22 cellular contexts compared by ENCODE assay signal in the genomic region with DNA sequence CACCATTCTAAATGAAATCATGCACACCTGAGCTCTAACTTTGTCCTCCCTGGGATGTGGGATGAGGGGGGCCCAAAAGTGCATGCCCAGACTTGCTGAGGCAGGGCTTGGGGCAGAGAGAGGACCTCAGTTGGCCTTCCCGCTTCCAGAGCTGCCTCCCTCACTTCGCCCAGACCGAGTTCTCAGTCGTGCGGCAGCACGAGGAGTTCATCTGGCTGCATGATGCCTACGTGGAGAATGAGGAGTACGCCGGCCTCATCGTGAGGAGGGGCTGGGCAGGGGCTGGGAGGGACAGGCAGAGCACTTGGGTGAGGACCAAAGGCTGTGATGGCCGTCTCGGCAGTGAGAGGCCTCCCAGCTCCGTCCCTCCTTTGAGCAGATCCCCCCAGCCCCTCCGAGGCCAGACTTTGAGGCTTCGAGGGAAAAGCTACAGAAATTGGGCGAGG. TPM values are rescaled to one million over a fixed set of nuclear protein-coding genes. Genes with fewer than 3 reads are reported as not detected.
DNase-seq lines count a peak whose midpoint lies in the region; ATAC-seq, FAIRE-seq and TF ChIP-seq lines count a peak whose summit lies in the region.
"Had no signal": no experiment of that assay in that cellular context is flagged by ENCODE, and none has a peak within 500 bp of the region (broad histone marks: within the 10 kb centered on the region; RNA-seq: fewer than 3 reads in every experiment).

No MANE protein-coding gene starts in this region.

- peaks cover 15% of the 10 kb centered on the region for H3K4me1 Mint-ChIP-seq in T-helper 17 cell

- no peaks in the 10 kb centered on the region for H3K27me3 Mint-ChIP-seq in T-helper 17 cell
- H3K27me3 Mint-ChIP-seq: CD4-positive, alpha-beta T cell; stimulated activated memory B cell treated with anti-CD40 and anti-IgM and Interleukin-4, amounts not matched to agents 10 μg/mL and 1 μg/mL and 100 μg/mL, for 72 hours had no signal

- TF ChIP-seq RAD21 in A549 (conservative IDR thresholded peaks at IDR 0.05 in 1 of 2, IDR thresholded peaks at IDR 0.05 in 1 of 2), result no peak

- POLR2A ChIA-PET in A549 (lab: Yijun Ruan, JAX), result interaction anchor here (5.6 kb wide), 1 partner anchor 9 kb away, joined by 36 read pairs; a partner anchor contains a TSS

- H3K27ac ChIP-seq in A549 (peak overlapping the region in 1 of 2 experiments; percentile 15; a peak in 1 of 6 replicates), left lung (no peak overlapping the region)
- H3K27ac ChIP-seq: PC-9, skin epidermis, thyroid gland had no signal

- H3K4me3 Mint-ChIP-seq in T-helper 17 cell, result no peak overlapping the region
- H3K4me3 Mint-ChIP-seq: CD4-positive, alpha-beta T cell; stimulated activated memory B cell treated with anti-CD40 and anti-IgM and Interleukin-4, amounts not matched to agents 10 μg/mL and 1 μg/mL and 100 μg/mL, for 72 hours had no signal

- ATAC-seq in A549 (peak; percentile 8 to 12; a peak in 4 of 6 replicates), T-helper 17 cell (no peak), left lung (no peak)

- H3K4me3 ChIP-seq in A549, result no peak overlapping the region
- no peak overlapping the region for H3K4me3 ChIP-seq in left lung
- H3K4me3 ChIP-seq: PC-9, skin epidermis, thyroid gland had no signal

- H3K4me1 ChIP-seq in A549 (peaks cover 8% of the 10 kb centered on the region), left lung (peaks cover 0 to 14% of the 10 kb centered on the region in 2 donors)
- H3K4me1 ChIP-seq: thyroid gland had no signal

- no peak for TF ChIP-seq EP300 in A549 (IDR thresholded peaks at IDR 0.05)

- WGBS in A549 (ENCODE audit: missing lambda C conversion rate), result 85% methylated on average over 16 of the region's 16 CpGs

- TF ChIP-seq CTCF in A549 (IDR thresholded peaks at IDR 0.05) (no peak), left lung (IDR thresholded peaks at IDR 0.05) (no peak), GM10266 (IDR thresholded peaks at IDR 0.05; ENCODE audit: control insufficient read depth, insufficient read depth, low read depth, missing control alignments) (no peak)

- no peak for FAIRE-seq in A549 (lab: Jason Lieb, UNC)
- FAIRE-seq: GM12892 had no signal

- intact Hi-C loops in left lung (cut with DNase I), result no loop called here

- H3K4me2 ChIP-seq in A549, result no peak overlapping the region
- H3K4me2 ChIP-seq: PC-9 had no signal

- TF ChIP-seq POLR2A in A549 (IDR thresholded peaks at IDR 0.05; ENCODE audit: low read length), result no peak

- no peaks in the 10 kb centered on the region for H3K27me3 ChIP-seq in left lung
- H3K27me3 ChIP-seq: thyroid gland had no signal

- H3K27ac Mint-ChIP-seq in T-helper 17 cell, result peak overlapping the region; percentile 68
- H3K27ac Mint-ChIP-seq: CD4-positive, alpha-beta T cell; stimulated activated memory B cell treated with anti-CD40 and anti-IgM and Interleukin-4, amounts not matched to agents 10 μg/mL and 1 μg/mL and 100 μg/mL, for 72 hours had no signal

- peaks cover 2% of the 10 kb centered on the region for H3K36me3 Mint-ChIP-seq in T-helper 17 cell (ENCODE audit: low read depth)

- DNase-seq in A549 (ENCODE audit: low read depth in 1 of 2, low spot score in 1 of 2) (no peak), ELF-1 (ENCODE audit: low read depth, low spot score) (peak; percentile 14), T-helper 17 cell (no peak), mesenteric fat pad (ENCODE audit: low spot score) (peak; percentile 83), dedifferentiated amniotic fluid mesenchymal stem cell (ENCODE audit: extremely low spot score) (no peak), left lung (no peak), GM10266 (ENCODE audit: extremely low spot score) (no peak), cortex of kidney (lab: John Stamatoyannopoulos, UW) (no peak)
- DNase-seq: activated CD4-positive, alpha-beta T cell treated with anti-CD3 and anti-CD28 coated beads, Interleukin-2, amount 50 U/mL, for 48 hours; activated naive CD4-positive, alpha-beta T cell treated with anti-CD3 and anti-CD28 coated beads, Interleukin-2, amount 50 U/mL, for 16 hours; activated T-cell treated with anti-CD3 and anti-CD28 coated beads, Interleukin-2, amount 50 U/mL, for 1 hour; caudate nucleus; CD4-positive, alpha-beta T cell; DMS53; NCI-H1048; NCI-H2029 treated with DMSO at 0.1 percent for 48 hours; thyroid gland had no signal

- CTCF ChIA-PET in A549 (lab: Yijun Ruan, JAX), result interaction anchor here (0.7 to 7.5 kb wide), 8 partner anchors 10 to 145 kb away, joined by 3 to 45 read pairs (median 6); a partner anchor contains a TSS

- H3K9me3 ChIP-seq in A549 (no peaks in the 10 kb centered on the region), T-helper 17 cell (ENCODE audit: control insufficient read depth, low read length, poor library complexity, severe bottlenecking) (no peaks in the 10 kb centered on the region), left lung (no peaks in the 10 kb centered on the region)
- H3K9me3 ChIP-seq: thyroid gland had no signal

- H3K36me3 ChIP-seq in left lung, result peaks cover 0 to 45% of the 10 kb centered on the region in 2 donors

TF ChIP-seq in A549, 52 proteins besides CTCF, POLR2A, EP300 and RAD21:
- TF ChIP-seq MAZ (IDR thresholded peaks at IDR 0.05; ENCODE audit: borderline replicate concordance, low read depth, low read length), result no peak
- TF ChIP-seq HEYL (CRISPR knock-in tag; IDR thresholded peaks at IDR 0.05), result no peak
- TF ChIP-seq FOSB (CRISPR knock-in tag; IDR thresholded peaks at IDR 0.05), result no peak
- TF ChIP-seq CBX8 (IDR thresholded peaks at IDR 0.05), result no peak
- TF ChIP-seq HOXB13 (CRISPR knock-in tag; IDR thresholded peaks at IDR 0.05; ENCODE audit: low read depth), result no peak
- TF ChIP-seq RCOR1 (IDR thresholded peaks at IDR 0.05; ENCODE audit: low read depth, low read length), result no peak
- no peak for TF ChIP-seq ESRRA (IDR thresholded peaks at IDR 0.05; ENCODE audit: borderline replicate concordance, low read length)
- TF ChIP-seq, protein P1, sequence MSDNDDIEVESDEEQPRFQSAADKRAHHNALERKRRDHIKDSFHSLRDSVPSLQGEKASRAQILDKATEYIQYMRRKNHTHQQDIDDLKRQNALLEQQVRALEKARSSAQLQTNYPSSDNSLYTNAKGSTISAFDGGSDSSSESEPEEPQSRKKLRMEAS (IDR thresholded peaks at IDR 0.05), result no peak
- TF ChIP-seq JUNB (IDR thresholded peaks at IDR 0.05), result no peak
- no peak for TF ChIP-seq MYC (IDR thresholded peaks at IDR 0.05; ENCODE audit: borderline replicate concordance, low read length)
- TF ChIP-seq FOSL2 (IDR thresholded peaks at IDR 0.05), result no peak
- TF ChIP-seq FOSL2 (CRISPR knock-in tag; IDR thresholded peaks at IDR 0.05), result no peak
TF ChIP-seq in A549: peak in this region for 0.

RNA-seq across cellular contexts. Expression of a gene that starts 8.2 kb away (rescaled TPM):
- polyA plus RNA-seq in A549 (2011; rRNA removed), result 1,346 and 1,591 TPM in 2 replicates
- polyA plus RNA-seq in A549 (2012; cell fraction: cytosol; rRNA removed), result 3,148 and 3,959 TPM in 2 replicates
- polyA plus RNA-seq in A549 (2012; cell fraction: nucleus; rRNA removed), result 2,297 and 3,054 TPM in 2 replicates
- polyA plus RNA-seq in A549 (2017; fragmentation: RNase III; extraction: RNeasy Plus Mini Kit Qiagen cat#74134 plus additional on column Dnase treatment), result 1,780 to 1,825 TPM (median 1,795 TPM) in 3 replicates
- 1,636 and 1,975 TPM in 2 replicates for polyA minus RNA-seq in A549 (2011; rRNA and poly(A)+ RNA removed)
- 100 to 1,000 TPM; 642 to 738 TPM for total RNA-seq in T-helper 17 cell
- total RNA-seq in mesenteric fat pad, result 818 TPM
- total RNA-seq in left lung, result 1,000 to 10,000 TPM in 1 of 2 donors, 100 to 1,000 TPM in 1; 790 to 1,162 TPM

RNA-seq across cellular contexts. Expression of a gene that starts 10.4 kb away (rescaled TPM):
- polyA plus RNA-seq in A549 (2011; rRNA removed) (27.8 and 30.5 TPM in 2 replicates), A549 (2017; fragmentation: RNase III; extraction: RNeasy Plus Mini Kit Qiagen cat#74134 plus additional on column Dnase treatment) (33.4 to 34.9 TPM (median 34.2 TPM) in 3 replicates)
- polyA plus RNA-seq in A549 (2012; cell fraction: cytosol; rRNA removed), result 44.6 and 48.3 TPM in 2 replicates
- 170 and 216 TPM in 2 replicates for polyA plus RNA-seq in A549 (2012; cell fraction: nucleus; rRNA removed)
- 32.6 and 38.0 TPM in 2 replicates for polyA minus RNA-seq in A549 (2011; rRNA and poly(A)+ RNA removed)
- total RNA-seq in T-helper 17 cell (10 to 100 TPM; 44.9 to 55.0 TPM), mesenteric fat pad (38.0 TPM), left lung (10 to 100 TPM; 43.4 to 50.7 TPM)

RNA-seq across cellular contexts. Expression of a gene that starts 16.0 kb away (rescaled TPM):
- not detected in 2 replicates for polyA plus RNA-seq in A549 (2011; rRNA removed)
- polyA plus RNA-seq in A549 (2012; cell fraction: cytosol; rRNA removed), result not detected in 2 replicates
- polyA plus RNA-seq in A549 (2012; cell fraction: nucleus; rRNA removed), result not detected in 2 replicates
- 0.04 to 0.08 TPM (median 0.05 TPM) in 3 replicates for polyA plus RNA-seq in A549 (2017; fragmentation: RNase III; extraction: RNeasy Plus Mini Kit Qiagen cat#74134 plus additional on column Dnase treatment)
- polyA minus RNA-seq in A549 (2011; rRNA and poly(A)+ RNA removed), result not detected in 2 replicates
- total RNA-seq in T-helper 17 cell, result under 1 TPM; 0.27 to 0.34 TPM
- total RNA-seq in mesenteric fat pad, result not detected
- 1 to 10 TPM in 1 of 2 donors, under 1 TPM in 1; 0.24 to 1.9 TPM for total RNA-seq in left lung
- total RNA-seq: PC-9 had no signal

RNA-seq across cellular contexts. Expression of a gene that starts 22.8 kb away (rescaled TPM):
- 0.89 and 1.3 TPM in 2 replicates for polyA plus RNA-seq in A549 (2011; rRNA removed)
- 1.2 and 1.4 TPM in 2 replicates for polyA plus RNA-seq in A549 (2012; cell fraction: cytosol; rRNA removed)
- polyA plus RNA-seq in A549 (2012; cell fraction: nucleus; rRNA removed), result 16.6 and 16.8 TPM in 2 replicates
- 0.98 to 1.5 TPM (median 1.4 TPM) in 3 replicates for polyA plus RNA-seq in A549 (2017; fragmentation: RNase III; extraction: RNeasy Plus Mini Kit Qiagen cat#74134 plus additional on column Dnase treatment)
- 1.1 and 1.4 TPM in 2 replicates for polyA minus RNA-seq in A549 (2011; rRNA and poly(A)+ RNA removed)
- 1 to 10 TPM; 5.1 to 8.0 TPM for total RNA-seq in T-helper 17 cell
- 87.7 TPM for total RNA-seq in mesenteric fat pad
- 100 to 1,000 TPM in 1 of 2 donors, 10 to 100 TPM in 1; 67.6 to 113 TPM for total RNA-seq in left lung

RNA-seq across cellular contexts. Expression of a gene that starts 29.8 kb away (rescaled TPM):
- not detected in 2 replicates for polyA plus RNA-seq in A549 (2011; rRNA removed)
- polyA plus RNA-seq in A549 (2012; cell fraction: cytosol; rRNA removed), result 0.03 TPM in 2 replicates
- polyA plus RNA-seq in A549 (2012; cell fraction: nucleus; rRNA removed), result 0.07 TPM in 1 of 2 replicates, not detected in the other
- polyA plus RNA-seq in A549 (2017; fragmentation: RNase III; extraction: RNeasy Plus Mini Kit Qiagen cat#74134 plus additional on column Dnase treatment), result not detected in 3 replicates
- polyA minus RNA-seq in A549 (2011; rRNA and poly(A)+ RNA removed), result not detected in 2 replicates
- 10 to 100 TPM; 19.7 to 52.7 TPM for total RNA-seq in T-helper 17 cell
- total RNA-seq in mesenteric fat pad, result 1.3 TPM
- total RNA-seq in left lung, result 1 to 10 TPM; 5.8 to 9.1 TPM
- total RNA-seq: PC-9, pulmonary artery endothelial cell had no signal

Comparison
In these comparisons a context has a peak if more than half of its experiments do, and no peak if none do; other contexts are left out.
1. ATAC-seq: peak in A549 (2 of 2); none in T-helper 17 cell (single experiment) and left lung (single experiment).
2. DNase-seq: peak in ELF-1 (single experiment) and mesenteric fat pad (single experiment); none in A549 (0 of 2), T-helper 17 cell (0 of 3), dedifferentiated amniotic fluid mesenchymal stem cell (single experiment), left lung (0 of 2), GM10266 (single experiment) and cortex of kidney (single experiment).